ENCODE assay signal across 8 cellular contexts in genomic region chr6:159727717-159728440, GRCh38. TPM values are rescaled to one million over a fixed set of nuclear protein-coding genes. Genes with fewer than 3 reads are reported as not detected.
DNase-seq lines count a peak whose midpoint lies in the region; ATAC-seq lines count a peak whose summit lies in the region.

No MANE protein-coding gene starts in this region.

- H3K4me3 ChIP-seq in H7 (ENCODE audit: insufficient read depth, low read depth, low read length): peak overlapping the region; percentile 95
- peak overlapping the region; percentile 88 for H3K4me3 ChIP-seq in Karpas-422 (ENCODE audit: low read length)

- H3K36me3 ChIP-seq in H7 (replicated peaks; ENCODE audit: control insufficient read depth, insufficient read depth, low read length) (no peaks in the 10 kb centered on the region), Karpas-422 (ENCODE audit: insufficient read depth, low read length) (peaks cover 33% of the 10 kb centered on the region)

- H3K27ac ChIP-seq in Karpas-422 (ENCODE audit: low read length): peak overlapping the region; percentile 72

- peak overlapping the region; percentile 94 for H3K27ac Mint-ChIP-seq in activated T-helper 17 cell treated with anti-CD3 and anti-CD28 coated beads, Interleukin-2, amount 50 U/mL, for 72 hours

- H2AFZ ChIP-seq in Karpas-422 (ENCODE audit: low read length): no peak overlapping the region

- intact Hi-C loops in Right ventricle myocardium superior (cut with DNase I): loop anchor here (5.0 kb wide), 1 partner anchor 36 kb away; the partner anchor contains the start of gene SOD2

- H3K27me3 ChIP-seq in H7 (ENCODE audit: control insufficient read depth, insufficient read depth, low read length): no peaks in the 10 kb centered on the region
- no peaks in the 10 kb centered on the region for H3K27me3 ChIP-seq in Karpas-422 (ENCODE audit: low read length)

- no peaks in the 10 kb centered on the region for H3K9me2 ChIP-seq in Karpas-422 (replicated peaks; ENCODE audit: insufficient read depth, low read length)

- peaks cover 10% of the 10 kb centered on the region for H3K36me3 Mint-ChIP-seq in activated T-cell treated with anti-CD3 and anti-CD28 coated beads, Interleukin-2, amount 50 U/mL, for 4 hours (ENCODE audit: insufficient read depth)
- peaks cover 75% of the 10 kb centered on the region for H3K36me3 Mint-ChIP-seq in activated T-helper 17 cell treated with anti-CD3 and anti-CD28 coated beads, Interleukin-2, amount 50 U/mL, for 72 hours (ENCODE audit: low read depth)

- H4K20me1 ChIP-seq in Karpas-422 (ENCODE audit: insufficient read depth, low read depth, low read length): peaks cover 51% of the 10 kb centered on the region

- H3K4me1 ChIP-seq in Karpas-422 (ENCODE audit: low read length): peaks cover 45% of the 10 kb centered on the region

- H3K27me3 Mint-ChIP-seq in activated T-cell treated with anti-CD3 and anti-CD28 coated beads, Interleukin-2, amount 50 U/mL, for 4 hours (ENCODE audit: low read depth): no peaks in the 10 kb centered on the region
- H3K27me3 Mint-ChIP-seq in activated T-helper 17 cell treated with anti-CD3 and anti-CD28 coated beads, Interleukin-2, amount 50 U/mL, for 72 hours: no peaks in the 10 kb centered on the region

- H3K9ac ChIP-seq in Karpas-422 (ENCODE audit: low read length): peak overlapping the region; percentile 97

- no peak for DNase-seq in activated T-cell treated with anti-CD3 and anti-CD28 coated beads, Interleukin-2, amount 50 U/mL, for 4 hours
- DNase-seq in activated T-cell treated with anti-CD3 and anti-CD28 coated beads for 4 hours (no peak), H7 (no peak), Karpas-422 (peak; percentile 74), Right ventricle myocardium superior (no peak), pons (ENCODE audit: low spot score) (peak; percentile 59), iPS-NIHi11 (ENCODE audit: low spot score) (no peak)

- peak overlapping the region; percentile 91 for H3K4me3 Mint-ChIP-seq in activated T-cell treated with anti-CD3 and anti-CD28 coated beads, Interleukin-2, amount 50 U/mL, for 4 hours
- peak overlapping the region; percentile 92 for H3K4me3 Mint-ChIP-seq in activated T-helper 17 cell treated with anti-CD3 and anti-CD28 coated beads, Interleukin-2, amount 50 U/mL, for 72 hours

- peaks cover 46% of the 10 kb centered on the region for H3K4me1 Mint-ChIP-seq in activated T-cell treated with anti-CD3 and anti-CD28 coated beads, Interleukin-2, amount 50 U/mL, for 4 hours (ENCODE audit: low read depth)
- peaks cover 20% of the 10 kb centered on the region for H3K4me1 Mint-ChIP-seq in activated T-helper 17 cell treated with anti-CD3 and anti-CD28 coated beads, Interleukin-2, amount 50 U/mL, for 72 hours

- H3K9me3 Mint-ChIP-seq in activated T-cell treated with anti-CD3 and anti-CD28 coated beads, Interleukin-2, amount 50 U/mL, for 4 hours: no peaks in the 10 kb centered on the region
- H3K9me3 Mint-ChIP-seq in activated T-helper 17 cell treated with anti-CD3 and anti-CD28 coated beads, Interleukin-2, amount 50 U/mL, for 72 hours: no peaks in the 10 kb centered on the region

- ATAC-seq in activated T-cell treated with anti-CD3 and anti-CD28 coated beads, Interleukin-2, amount 50 U/mL, for 4 hours: peak; percentile 44 to 49
- ATAC-seq in activated T-helper 17 cell treated with anti-CD3 and anti-CD28 coated beads, Interleukin-2, amount 50 U/mL, for 72 hours (replicated peaks): peak; percentile 33
- peak; percentile 35 for ATAC-seq in Right ventricle myocardium superior (ENCODE audit: poor library complexity)

- peaks cover 92% of the 10 kb centered on the region for H3K79me2 ChIP-seq in Karpas-422 (ENCODE audit: low read length)

- no peaks in the 10 kb centered on the region for H3K9me3 ChIP-seq in Karpas-422 (ENCODE audit: low read length)

- peak overlapping the region; percentile 83 for H3K4me2 ChIP-seq in Karpas-422 (ENCODE audit: low read depth, low read length, poor library complexity, severe bottlenecking)

RNA-seq across cellular contexts. Expression of gene WTAP, which starts 0.6 kb away (rescaled TPM):
- 100 to 1,000 TPM; 103 to 108 (median 104) TPM for total RNA-seq in activated T-cell treated with anti-CD3 and anti-CD28 coated beads, Interleukin-2, amount 50 U/mL, for 4 hours
- 58.1 and 63.1 TPM in 2 replicates for total RNA-seq in H7 (2014; rRNA removed; shearing (Covaris generic))
- 86.1 and 87.6 TPM in 2 replicates for total RNA-seq in Karpas-422 (2014; rRNA removed; shearing (Covaris generic); ENCODE audit: low replicate concordance)
- total RNA-seq in activated T-helper 17 cell treated with anti-CD3 and anti-CD28 coated beads, Interleukin-2, amount 50 U/mL, for 72 hours: 10 to 100 TPM; 79.8 to 88.5 TPM
- total RNA-seq in Right ventricle myocardium superior: 40.1 TPM

RNA-seq across cellular contexts. Expression of gene ACAT2, which starts 34.0 kb away (rescaled TPM):
- 10 to 100 TPM; 37.2 to 49.0 (median 44.1) TPM for total RNA-seq in activated T-cell treated with anti-CD3 and anti-CD28 coated beads, Interleukin-2, amount 50 U/mL, for 4 hours
- 73.0 and 108 TPM in 2 replicates for total RNA-seq in H7 (2014; rRNA removed; shearing (Covaris generic))
- total RNA-seq in Karpas-422 (2014; rRNA removed; shearing (Covaris generic); ENCODE audit: low replicate concordance): 72.9 and 79.7 TPM in 2 replicates
- 10 to 100 TPM; 66.2 to 90.3 TPM for total RNA-seq in activated T-helper 17 cell treated with anti-CD3 and anti-CD28 coated beads, Interleukin-2, amount 50 U/mL, for 72 hours
- 4.1 TPM for total RNA-seq in Right ventricle myocardium superior

RNA-seq across cellular contexts. Expression of gene SOD2, which starts 34.8 kb away (rescaled TPM):
- 100 to 1,000 TPM; 116 to 147 (median 133) TPM for total RNA-seq in activated T-cell treated with anti-CD3 and anti-CD28 coated beads, Interleukin-2, amount 50 U/mL, for 4 hours
- 90.8 and 114 TPM in 2 replicates for total RNA-seq in H7 (2014; rRNA removed; shearing (Covaris generic))
- total RNA-seq in Karpas-422 (2014; rRNA removed; shearing (Covaris generic); ENCODE audit: low replicate concordance): 41.0 and 49.6 TPM in 2 replicates
- total RNA-seq in activated T-helper 17 cell treated with anti-CD3 and anti-CD28 coated beads, Interleukin-2, amount 50 U/mL, for 72 hours: 100 to 1,000 TPM; 110 to 112 TPM
- 1,058 TPM for total RNA-seq in Right ventricle myocardium superior

Comparison
In these comparisons a context has a peak if more than half of its experiments do, and no peak if none do; other contexts are left out.
1. DNase-seq: peak in Karpas-422 (single experiment) and pons (single experiment); none in activated T-cell treated with anti-CD3 and anti-CD28 coated beads, Interleukin-2, amount 50 U/mL, for 4 hours (single experiment), activated T-cell treated with anti-CD3 and anti-CD28 coated beads for 4 hours (single experiment), H7 (single experiment), Right ventricle myocardium superior (single experiment) and iPS-NIHi11 (single experiment).
2. Peak in every context shown above with its lines, with median percentiles within 50 percentile points of each other: ATAC-seq.